In genomic region chr3:58377750-58378149, GRCh38 we compare ENCODE assay signal across 25 cellular contexts.
"Had no signal": no experiment of that assay in that cellular context is flagged by ENCODE, and none has a peak within 500 bp of the region (broad histone marks: within the 10 kb centered on the region; RNA-seq: fewer than 3 reads in every experiment).

No MANE protein-coding gene starts in this region.

- H3K27ac ChIP-seq: gastroesophageal sphincter, hepatocyte, pancreas, prostate gland, sigmoid colon, stomach, suprapubic skin, tibial artery, upper lobe of right lung had no signal

- H3K9me3 ChIP-seq: gastroesophageal sphincter, pancreas, prostate gland, sigmoid colon, stomach, suprapubic skin, tibial artery, upper lobe of right lung had no signal

- H3K4me2 ChIP-seq: hepatocyte had no signal

- H3K36me3 ChIP-seq: pancreas, prostate gland, sigmoid colon had no signal

- FAIRE-seq: pancreas, small intestine had no signal

- H3K79me2 ChIP-seq: hepatocyte had no signal

- DNase-seq: activated CD4-positive, alpha-beta memory T cell treated with anti-CD3 and anti-CD28 coated beads, Interleukin-2, amount 10 ng/mL, durations not matched to agents 7 days and 5 days; activated CD4-positive, alpha-beta T cell treated with anti-CD3 and anti-CD28 coated beads for 48 hours; activated CD8-positive, alpha-beta memory T cell treated with anti-CD3 and anti-CD28 coated beads, Interleukin-2, amount 50 U/mL, for 48 hours; activated gamma-delta T cell treated with Interleukin-2 at 50 U/mL for 16 hours; activated naive CD4-positive, alpha-beta T cell treated with anti-CD3 and anti-CD28 coated beads, Interleukin-2, amount 50 U/mL, for 16 hours; activated T-cell treated with anti-CD3 and anti-CD28 coated beads, Interleukin-2, amount 50 U/mL, for 24 hours; amniotic stem cell; caudate nucleus; effector CD4-positive, alpha-beta T cell; islet precursor cell; left ventricle myocardium superior; nucleus accumbens; pancreas; sigmoid colon; small intestine; stimulated activated CD4-positive, alpha-beta T cell treated with anti-CD3 and anti-CD28 coated beads, Interleukin-4, amount 100 ng/mL, for 24 hours; stimulated activated naive B cell treated with anti-CD40 and anti-IgM and Interleukin-4, amounts not matched to agents 10 μg/mL and 1 μg/mL and 100 μg/mL, for 72 hours; stomach; tibial artery; upper lobe of right lung had no signal

- H3K4me3 ChIP-seq: gastroesophageal sphincter, hepatocyte, pancreas, prostate gland, sigmoid colon, stomach, suprapubic skin, tibial artery, upper lobe of right lung had no signal

- H3K4me1 ChIP-seq: gastroesophageal sphincter, prostate gland, sigmoid colon, stomach, suprapubic skin, tibial artery, upper lobe of right lung had no signal

- H2AFZ ChIP-seq: hepatocyte had no signal

- H3K27me3 ChIP-seq: gastroesophageal sphincter, hepatocyte, pancreas, sigmoid colon, stomach, suprapubic skin, tibial artery, upper lobe of right lung had no signal

- ATAC-seq: activated CD4-positive, CD25-positive, alpha-beta regulatory T cell treated with anti-CD3 and anti-CD28 coated beads, Interleukin-2, amount 50 U/mL, for 24 hours; gastroesophageal sphincter; left ventricle myocardium superior; pancreas; stimulated activated naive B cell treated with anti-CD40 and anti-IgM and Interleukin-4, amounts not matched to agents 10 μg/mL and 1 μg/mL and 100 μg/mL, for 72 hours; upper lobe of right lung had no signal
